Comparison of ENCODE assay signal across 28 cellular contexts in genomic region chr10:25697412-25697811, GRCh38.
"Had no signal": no experiment of that assay in that cellular context is flagged by ENCODE, and none has a peak within 500 bp of the region (broad histone marks: within the 10 kb centered on the region; RNA-seq: fewer than 3 reads in every experiment).

No MANE protein-coding gene starts in this region.

- H3K4me3 Mint-ChIP-seq: naive thymus-derived CD4-positive, alpha-beta T cell; natural killer cell; nephron; stimulated activated effector memory CD8-positive, alpha-beta T cell treated with anti-CD3 and anti-CD28 coated beads, Interleukin-12 subunit alpha, Interleukin-12 subunit beta, amount 100 ng/mL, for 72 hours; stimulated activated naive B cell treated with anti-CD40 and anti-IgM and Interleukin-4, amounts not matched to agents 10 μg/mL and 1 μg/mL and 100 μg/mL, for 72 hours; stimulated activated naive CD8-positive, alpha-beta T cell treated with anti-CD3 and anti-CD28 coated beads, Interleukin-15, Interleukin-2, amounts not matched to agents 100 ng/mL and 50 ng/mL, for 24 hours had no signal

- H3K27me3 Mint-ChIP-seq: stimulated activated naive B cell treated with anti-CD40 and anti-IgM and Interleukin-4, amounts not matched to agents 10 μg/mL and 1 μg/mL and 100 μg/mL, for 72 hours had no signal

- ATAC-seq: naive thymus-derived CD4-positive, alpha-beta T cell; natural killer cell; sciatic nerve; stimulated activated effector memory CD8-positive, alpha-beta T cell treated with anti-CD3 and anti-CD28 coated beads, Interleukin-12 subunit alpha, Interleukin-12 subunit beta, amount 100 ng/mL, for 72 hours; stimulated activated naive B cell treated with anti-CD40 and anti-IgM and Interleukin-4, amounts not matched to agents 10 μg/mL and 1 μg/mL and 100 μg/mL, for 72 hours had no signal

- H3K4me1 Mint-ChIP-seq: nephron; stimulated activated effector memory CD8-positive, alpha-beta T cell treated with anti-CD3 and anti-CD28 coated beads, Interleukin-12 subunit alpha, Interleukin-12 subunit beta, amount 100 ng/mL, for 72 hours had no signal

- H3K9me3 Mint-ChIP-seq: naive thymus-derived CD4-positive, alpha-beta T cell; natural killer cell; nephron; stimulated activated naive CD8-positive, alpha-beta T cell treated with anti-CD3 and anti-CD28 coated beads, Interleukin-15, Interleukin-2, amounts not matched to agents 100 ng/mL and 50 ng/mL, for 24 hours had no signal

- H3K27ac ChIP-seq: neutrophil, ovary, prostate gland, right atrium auricular region, skin epidermis, stomach, thoracic aorta, thyroid gland, tibial nerve, upper lobe of left lung, vagina had no signal

- H3K36me3 Mint-ChIP-seq: naive thymus-derived CD4-positive, alpha-beta T cell; natural killer cell; stimulated activated effector memory CD8-positive, alpha-beta T cell treated with anti-CD3 and anti-CD28 coated beads, Interleukin-12 subunit alpha, Interleukin-12 subunit beta, amount 100 ng/mL, for 72 hours; stimulated activated naive B cell treated with anti-CD40 and anti-IgM and Interleukin-4, amounts not matched to agents 10 μg/mL and 1 μg/mL and 100 μg/mL, for 72 hours had no signal

- H3K9me3 ChIP-seq: neutrophil, ovary, prostate gland, right atrium auricular region, stomach, thoracic aorta, thyroid gland, tibial nerve, upper lobe of left lung, vagina had no signal

- FAIRE-seq: urothelium cell line had no signal

- H3K4me3 ChIP-seq: ovary, prostate gland, right atrium auricular region, skin epidermis, smooth muscle cell, stomach, thoracic aorta, thyroid gland, tibial nerve, upper lobe of left lung, vagina had no signal

- H3K27me3 ChIP-seq: neutrophil, ovary, right atrium auricular region, stomach, thyroid gland, tibial nerve, upper lobe of left lung, vagina had no signal

- H3K27ac Mint-ChIP-seq: naive thymus-derived CD4-positive, alpha-beta T cell; natural killer cell; nephron; stimulated activated effector memory CD8-positive, alpha-beta T cell treated with anti-CD3 and anti-CD28 coated beads, Interleukin-12 subunit alpha, Interleukin-12 subunit beta, amount 100 ng/mL, for 72 hours; stimulated activated naive B cell treated with anti-CD40 and anti-IgM and Interleukin-4, amounts not matched to agents 10 μg/mL and 1 μg/mL and 100 μg/mL, for 72 hours; stimulated activated naive CD8-positive, alpha-beta T cell treated with anti-CD3 and anti-CD28 coated beads, Interleukin-15, Interleukin-2, amounts not matched to agents 100 ng/mL and 50 ng/mL, for 24 hours had no signal

- DNase-seq: naive thymus-derived CD4-positive, alpha-beta T cell; natural killer cell; nucleus accumbens; ovary; retina; stimulated activated CD4-positive, alpha-beta T cell treated with anti-CD3 and anti-CD28 coated beads, Interleukin-15, amount 100 ng/mL, for 24 hours; stimulated activated CD4-positive, alpha-beta T cell treated with anti-CD3 and anti-CD28 coated beads, Interleukin-2, amount 100 ng/mL, for 24 hours; stimulated activated CD4-positive, alpha-beta T cell treated with anti-CD3 and anti-CD28 coated beads, Interleukin-2, amount 100 ng/mL, for 48 hours; stimulated activated CD4-positive, alpha-beta T cell treated with anti-CD3 and anti-CD28 coated beads, Interleukin-4, amount 100 ng/mL, for 24 hours; stimulated activated naive B cell treated with anti-CD40 and anti-IgM and Interleukin-4, amounts not matched to agents 10 μg/mL and 1 μg/mL and 100 μg/mL, for 72 hours; stimulated activated naive CD4-positive, alpha-beta T cell treated with Interleukin-2 at 50 U/mL for 16 hours; stomach; thyroid gland; trophoblast cell; upper lobe of left lung had no signal

- H3K4me1 ChIP-seq: prostate gland, right atrium auricular region, thyroid gland, upper lobe of left lung, vagina had no signal

- H3K36me3 ChIP-seq: neutrophil, ovary, prostate gland, right atrium auricular region, stomach, thoracic aorta, thyroid gland, tibial nerve, upper lobe of left lung, vagina had no signal
